Comparison of ENCODE assay signal across 9 cellular contexts in the genomic region with DNA sequence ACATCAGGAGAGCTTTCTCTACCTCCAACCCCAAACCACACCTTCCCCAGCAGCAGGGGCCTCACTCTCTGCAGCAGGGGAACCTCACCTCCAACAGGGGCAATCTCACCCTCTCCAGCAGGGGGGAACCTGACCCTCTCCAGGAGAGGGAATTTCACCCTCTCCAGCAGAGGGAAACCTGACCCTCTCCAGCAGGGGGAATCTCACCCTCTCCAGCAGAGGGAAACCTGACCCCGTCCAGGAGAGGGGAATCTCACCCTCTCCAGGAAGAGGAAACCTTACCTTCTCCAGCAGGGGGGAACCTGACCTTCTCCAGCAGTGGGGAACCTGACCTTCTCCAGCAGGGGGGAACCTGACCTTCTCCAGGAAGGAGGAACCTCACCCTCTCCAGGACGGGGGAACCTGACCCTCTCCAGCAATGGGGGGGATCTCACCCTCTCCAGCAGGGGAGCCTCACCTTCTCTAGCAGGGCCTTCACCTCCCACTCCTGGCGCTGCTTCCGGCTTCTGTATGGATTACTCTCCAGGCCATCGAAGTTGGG. TPM values are rescaled to one million over a fixed set of nuclear protein-coding genes. Genes with fewer than 3 reads are reported as not detected.
A peak's percentile ranks its signal among the peaks of the same experiment; 100 is the strongest.
DNase-seq lines count a peak whose midpoint lies in the region; ATAC-seq and TF ChIP-seq lines count a peak whose summit lies in the region.
"Had no signal": no experiment of that assay in that cellular context is flagged by ENCODE, and none has a peak within 500 bp of the region (broad histone marks: within the 10 kb centered on the region; RNA-seq: fewer than 3 reads in every experiment).

No MANE protein-coding gene starts in this region.

- peaks cover 2% of the 10 kb centered on the region; the same call in 1 of the 2 replicates for H4K20me1 ChIP-seq in OCI-LY7 (ENCODE audit: insufficient read depth, low read length)
- H4K20me1 ChIP-seq in osteoblast (ENCODE audit: insufficient read depth, low read length): peaks cover 28% of the 10 kb centered on the region

- H2AFZ ChIP-seq in OCI-LY7 (ENCODE audit: low read length) (no peak overlapping the region), osteoblast (ENCODE audit: low read length) (no peak overlapping the region)

- H3K27ac ChIP-seq in OCI-LY7 (ENCODE audit: low read depth, low read length, poor library complexity, severe bottlenecking): peak overlapping the region; percentile 93
- no peak overlapping the region for H3K27ac ChIP-seq in osteoblast (ENCODE audit: low read depth, low read length)

- no peaks in the 10 kb centered on the region for H3K27me3 Mint-ChIP-seq in activated naive CD4-positive, alpha-beta T cell treated with anti-CD3 and anti-CD28 coated beads for 36 hours (ENCODE audit: low read depth)
- H3K27me3 Mint-ChIP-seq: naive B cell had no signal

- no TSS peak for BruUV-seq in OCI-LY7 (replicated peaks; lab: Mats Ljungman, UMichigan)

- peaks cover 26% of the 10 kb centered on the region for H3K36me3 Mint-ChIP-seq in activated naive CD4-positive, alpha-beta T cell treated with anti-CD3 and anti-CD28 coated beads for 36 hours (ENCODE audit: low read depth)
- H3K36me3 Mint-ChIP-seq: naive B cell had no signal

- no peak for ATAC-seq in HG03460 (IDR thresholded peaks at IDR 0.05; ENCODE audit: unreplicated experiment)

- CTCF ChIA-PET in BJ (lab: Yijun Ruan, JAX) (interaction anchor here (3.3 kb wide), 1 partner anchor 19 kb away, joined by 13 read pairs; a partner anchor contains a TSS), OCI-LY7 (lab: Charles Lee; ENCODE audit: unreplicated experiment) (no interaction called here)
- CTCF ChIA-PET in activated naive CD4-positive, alpha-beta T cell treated with anti-CD3 and anti-CD28 coated beads for 36 hours (lab: Charles Lee): interaction anchor here (0.8 kb wide), 1 partner anchor 11 kb away, joined by 3 read pairs; no protein-coding TSS in a partner anchor

- H3K27me3 ChIP-seq in BJ (ENCODE audit: control insufficient read depth, insufficient read depth, low read length): no peaks in the 10 kb centered on the region
- no peaks in the 10 kb centered on the region for H3K27me3 ChIP-seq in osteoblast (ENCODE audit: insufficient read depth, low read length)

- H3K4me1 Mint-ChIP-seq in activated naive CD4-positive, alpha-beta T cell treated with anti-CD3 and anti-CD28 coated beads for 36 hours (ENCODE audit: low read depth): peaks cover 32% of the 10 kb centered on the region

- peaks cover 9% of the 10 kb centered on the region for H3K79me2 ChIP-seq in OCI-LY7 (ENCODE audit: insufficient read depth, low read depth, low read length)
- H3K79me2 ChIP-seq in osteoblast (ENCODE audit: insufficient read depth, low read length): peaks cover 9% of the 10 kb centered on the region

- H3K9me3 Mint-ChIP-seq in activated naive CD4-positive, alpha-beta T cell treated with anti-CD3 and anti-CD28 coated beads for 36 hours: no peaks in the 10 kb centered on the region
- H3K9me3 Mint-ChIP-seq: naive B cell had no signal

- H3K27ac Mint-ChIP-seq in activated naive CD4-positive, alpha-beta T cell treated with anti-CD3 and anti-CD28 coated beads for 36 hours: no peak overlapping the region

- H3K4me3 ChIP-seq in BJ (ENCODE audit: low read depth, low read length) (no peak overlapping the region), OCI-LY7 (ENCODE audit: low read depth, low read length, poor library complexity, severe bottlenecking) (no peak overlapping the region), osteoblast (ENCODE audit: insufficient read depth, low read length) (no peak overlapping the region)

- no peak for DNase-seq in BJ (ENCODE audit: low read depth)
- DNase-seq in GM13977 (ENCODE audit: low spot score): no peak
- DNase-seq in OCI-LY7 (ENCODE audit: low spot score): peak; percentile 48
- DNase-seq in dermis blood vessel endothelial cell: peak; percentile 84
- DNase-seq in osteoblast (ENCODE audit: insufficient read length, low spot score, missing footprints): peak; percentile 91
- no peak for DNase-seq in stimulated activated CD4-positive, alpha-beta T cell treated with anti-CD3 and anti-CD28 coated beads, Interleukin-2, amount 100 ng/mL, for 48 hours
- DNase-seq in activated naive CD4-positive, alpha-beta T cell treated with anti-CD3 and anti-CD28 coated beads for 36 hours: no peak
- DNase-seq: naive B cell had no signal

- no peaks in the 10 kb centered on the region for H3K9me2 ChIP-seq in OCI-LY7 (ENCODE audit: insufficient read depth, low read length)

- no peak overlapping the region for H3K4me3 Mint-ChIP-seq in activated naive CD4-positive, alpha-beta T cell treated with anti-CD3 and anti-CD28 coated beads for 36 hours

- POLR2A ChIA-PET in BJ (lab: Charles Lee) (no interaction called here), OCI-LY7 (lab: Charles Lee) (no interaction called here)

- intact Hi-C loops in OCI-LY7 (cut with micrococcal nuclease; ENCODE audit: unreplicated experiment): loop anchor here (5.0 kb wide), 2 partner anchors 112 to 147 kb away; a partner anchor contains a TSS
- intact Hi-C loops in activated naive CD4-positive, alpha-beta T cell treated with anti-CD3 and anti-CD28 coated beads for 36 hours (cut with micrococcal nuclease): loop anchor here (1.0 to 10.0 kb wide), 2 partner anchors 9 to 295 kb away; a partner anchor contains a TSS

- in situ Hi-C loops in GM13977 (cut with MboI; ENCODE audit: low pct_unique_long_range_greater_than_20kb, low sequenced_read_pairs, unreplicated experiment): no loop called here

- H3K36me3 ChIP-seq in BJ (ENCODE audit: control insufficient read depth, insufficient read depth, low read length) (peaks cover 21% of the 10 kb centered on the region), OCI-LY7 (ENCODE audit: insufficient read depth, low read length) (peaks cover 90% of the 10 kb centered on the region), osteoblast (ENCODE audit: insufficient read depth, low read length) (peaks cover 72% of the 10 kb centered on the region)

- H3K9me3 ChIP-seq in OCI-LY7 (ENCODE audit: low read length): no peaks in the 10 kb centered on the region
- H3K9me3 ChIP-seq in osteoblast (ENCODE audit: low read depth, low read length): no peaks in the 10 kb centered on the region

- H3K4me1 ChIP-seq in OCI-LY7 (ENCODE audit: insufficient read depth, low read length, poor library complexity, severe bottlenecking) (peaks cover 41% of the 10 kb centered on the region), osteoblast (ENCODE audit: insufficient read depth, low read length) (peaks cover 18% of the 10 kb centered on the region)

- H3K4me2 ChIP-seq in OCI-LY7 (ENCODE audit: low read length) (no peak overlapping the region), osteoblast (ENCODE audit: insufficient read depth, low read length) (no peak overlapping the region)

- TF ChIP-seq CTCF in BJ (IDR thresholded peaks at IDR 0.05; ENCODE audit: insufficient read depth, low read depth, low read length) (peak; percentile 60), GM13977 (IDR thresholded peaks at IDR 0.05; ENCODE audit: extremely low read depth, insufficient read depth, missing control alignments) (peak; percentile 42), OCI-LY7 (conservative IDR thresholded peaks at IDR 0.05; ENCODE audit: low read length) (peak; percentile 78), osteoblast (IDR thresholded peaks at IDR 0.05; ENCODE audit: extremely low read depth, low read depth, low read length) (peak; percentile 78)

RNA-seq across cellular contexts. Expression of a gene that starts 3.1 kb away (rescaled TPM):
- polyA plus RNA-seq in BJ (2011; rRNA removed): 2.2 and 4.0 TPM in 2 replicates
- 2.2 and 2.6 TPM in 2 replicates for polyA minus RNA-seq in BJ (2011; rRNA and poly(A)+ RNA removed)
- 13.1 and 14.2 TPM in 2 replicates for total RNA-seq in OCI-LY7 (2014; rRNA removed; shearing (Covaris generic))
- total RNA-seq in OCI-LY7 (2022): 14.1 and 17.3 TPM in 2 replicates
- 5.9 and 10.0 TPM in 2 replicates for total RNA-seq in dermis blood vessel endothelial cell
- 3.8 and 4.3 TPM in 2 replicates for total RNA-seq in osteoblast
- 1 to 10 TPM; 4.4 TPM for total RNA-seq in activated naive CD4-positive, alpha-beta T cell treated with anti-CD3 and anti-CD28 coated beads for 36 hours

RNA-seq across cellular contexts. Expression of a gene that starts 8.2 kb away (rescaled TPM):
- 6,221 and 6,433 TPM in 2 replicates for polyA plus RNA-seq in BJ (2011; rRNA removed)
- 565 and 1,108 TPM in 2 replicates for polyA minus RNA-seq in BJ (2011; rRNA and poly(A)+ RNA removed)
- 7,191 and 8,620 TPM in 2 replicates for total RNA-seq in OCI-LY7 (2014; rRNA removed; shearing (Covaris generic))
- total RNA-seq in OCI-LY7 (2022): 4,034 and 4,317 TPM in 2 replicates
- total RNA-seq in dermis blood vessel endothelial cell: 1,732 and 3,722 TPM in 2 replicates
- 1,994 and 2,278 TPM in 2 replicates for total RNA-seq in osteoblast
- 1,000 to 10,000 TPM; 5,497 to 5,551 TPM for total RNA-seq in activated naive CD4-positive, alpha-beta T cell treated with anti-CD3 and anti-CD28 coated beads for 36 hours

RNA-seq across cellular contexts. Expression of a gene that starts 8.4 kb away (rescaled TPM):
- polyA plus RNA-seq in BJ (2011; rRNA removed): 63.2 and 89.8 TPM in 2 replicates
- 49.2 and 70.9 TPM in 2 replicates for polyA minus RNA-seq in BJ (2011; rRNA and poly(A)+ RNA removed)
- 50.4 and 53.5 TPM in 2 replicates for total RNA-seq in OCI-LY7 (2014; rRNA removed; shearing (Covaris generic))
- total RNA-seq in OCI-LY7 (2022) (73.5 and 80.3 TPM in 2 replicates), dermis blood vessel endothelial cell (33.7 and 38.5 TPM in 2 replicates), osteoblast (41.3 and 42.7 TPM in 2 replicates)
- 10 to 100 TPM; 30.3 to 31.0 TPM for total RNA-seq in activated naive CD4-positive, alpha-beta T cell treated with anti-CD3 and anti-CD28 coated beads for 36 hours

RNA-seq across cellular contexts. Expression of a gene that starts 9.0 kb away (rescaled TPM):
- polyA plus RNA-seq in BJ (2011; rRNA removed): 45.6 and 78.9 TPM in 2 replicates
- polyA minus RNA-seq in BJ (2011; rRNA and poly(A)+ RNA removed): 50.6 and 91.6 TPM in 2 replicates
- total RNA-seq in OCI-LY7 (2014; rRNA removed; shearing (Covaris generic)): 127 and 129 TPM in 2 replicates
- total RNA-seq in OCI-LY7 (2022) (71.4 and 83.3 TPM in 2 replicates), dermis blood vessel endothelial cell (65.9 and 75.4 TPM in 2 replicates), osteoblast (85.7 and 86.9 TPM in 2 replicates)
- total RNA-seq in activated naive CD4-positive, alpha-beta T cell treated with anti-CD3 and anti-CD28 coated beads for 36 hours: 10 to 100 TPM; 42.5 to 42.9 TPM

RNA-seq across cellular contexts. Expression of a gene that starts 9.4 kb away (rescaled TPM):
- polyA plus RNA-seq in BJ (2011; rRNA removed): 49.0 and 55.5 TPM in 2 replicates
- 7.4 and 10.3 TPM in 2 replicates for polyA minus RNA-seq in BJ (2011; rRNA and poly(A)+ RNA removed)
- total RNA-seq in OCI-LY7 (2014; rRNA removed; shearing (Covaris generic)): 72.5 and 112 TPM in 2 replicates
- total RNA-seq in OCI-LY7 (2022) (65.4 and 90.6 TPM in 2 replicates), dermis blood vessel endothelial cell (22.1 and 29.1 TPM in 2 replicates), osteoblast (14.1 and 15.9 TPM in 2 replicates)
- 10 to 100 TPM; 67.9 to 81.3 TPM for total RNA-seq in activated naive CD4-positive, alpha-beta T cell treated with anti-CD3 and anti-CD28 coated beads for 36 hours

Comparison
In these comparisons a context has a peak if more than half of its experiments do, and no peak if none do; other contexts are left out.
1. DNase-seq: peak in OCI-LY7 (single experiment), dermis blood vessel endothelial cell (single experiment) and osteoblast (single experiment); none in BJ (single experiment), GM13977 (single experiment), stimulated activated CD4-positive, alpha-beta T cell treated with anti-CD3 and anti-CD28 coated beads, Interleukin-2, amount 100 ng/mL, for 48 hours (0 of 2) and activated naive CD4-positive, alpha-beta T cell treated with anti-CD3 and anti-CD28 coated beads for 36 hours (single experiment).
2. Peak in every context shown above with its lines, with median percentiles within 50 percentile points of each other: CTCF ChIP-seq.